In genomic region chr18:23572012-23572411, GRCh38 we compare ENCODE assay signal across 15 cellular contexts. TPM values are rescaled to one million over a fixed set of nuclear protein-coding genes. Genes with fewer than 3 reads are reported as not detected.
A peak's percentile ranks its signal among the peaks of the same experiment; 100 is the strongest.
DNase-seq lines count a peak whose midpoint lies in the region; ATAC-seq and TF ChIP-seq lines count a peak whose summit lies in the region.
"Had no signal": no experiment of that assay in that cellular context is flagged by ENCODE, and none has a peak within 500 bp of the region (broad histone marks: within the 10 kb centered on the region; RNA-seq: fewer than 3 reads in every experiment).

No MANE protein-coding gene starts in this region.

- DNase-seq in left ventricle myocardium inferior (no peak), left cardiac atrium (no peak), natural killer cell (no peak), breast epithelium (ENCODE audit: low spot score in 2 of 2) (no peak), middle frontal gyrus (ENCODE audit: extremely low spot score, low spot score) (no peak), NOMO-1 treated with DMSO at 0.1 percent for 48 hours (lab: John Stamatoyannopoulos, UW; ENCODE audit: unreplicated experiment) (no peak)
- DNase-seq: BE2C, DMS153, EL, NCI-H1092 treated with DMSO at 0.1 percent for 48 hours, NCI-H1694 treated with DMSO at 0.1 percent for 48 hours, NCI-H446, NCI-H748 treated with DMSO at 0.1 percent for 48 hours had no signal

- TF ChIP-seq CTCF in left ventricle myocardium inferior (IDR thresholded peaks at IDR 0.05; ENCODE audit: borderline replicate concordance) (no peak), natural killer cell (IDR thresholded peaks at IDR 0.05) (no peak), breast epithelium (IDR thresholded peaks at IDR 0.05) (no peak)

- ATAC-seq in left cardiac atrium (no peak), natural killer cell (no peak)
- ATAC-seq in activated T-helper 17 cell treated with anti-CD3 and anti-CD28 coated beads, Interleukin-2, amount 50 U/mL, for 72 hours (replicated peaks), result no peak

- intact Hi-C loops in left ventricle myocardium inferior (cut with micrococcal nuclease), result no loop called here
- intact Hi-C loops in left cardiac atrium (cut with DNase I), result no loop called here
- intact Hi-C loops in natural killer cell (cut with micrococcal nuclease), result loop anchor here (5.0 to 10.0 kb wide), 2 partner anchors 70 to 443 kb away; partner anchors contain the start of genes RMC1 and TTC39C
- intact Hi-C loops in breast epithelium (cut with DNase I; ENCODE audit: low total_unique reads), result no loop called here

- peak overlapping the region; percentile 50 for H3K27ac ChIP-seq in left ventricle myocardium inferior (replicated peaks)
- H3K27ac ChIP-seq in breast epithelium, result no peak overlapping the region
- H3K27ac ChIP-seq: KMS-11 had no signal

- H3K27me3 Mint-ChIP-seq in activated T-helper 17 cell treated with anti-CD3 and anti-CD28 coated beads, Interleukin-2, amount 50 U/mL, for 72 hours, result no peaks in the 10 kb centered on the region
- H3K27me3 Mint-ChIP-seq in natural killer cell (ENCODE audit: low read depth in 2 of 2), result no peaks in the 10 kb centered on the region

- H3K4me3 ChIP-seq in left ventricle myocardium inferior (no peak overlapping the region), breast epithelium (no peak overlapping the region)

- TF ChIP-seq POLR2A in breast epithelium (IDR thresholded peaks at IDR 0.05), result no peak

- H3K4me1 Mint-ChIP-seq in activated T-helper 17 cell treated with anti-CD3 and anti-CD28 coated beads, Interleukin-2, amount 50 U/mL, for 72 hours, result peaks cover 23% of the 10 kb centered on the region
- H3K4me1 Mint-ChIP-seq in natural killer cell, result peaks cover 67 to 76% of the 10 kb centered on the region in 2 donors

- H3K36me3 Mint-ChIP-seq in activated T-helper 17 cell treated with anti-CD3 and anti-CD28 coated beads, Interleukin-2, amount 50 U/mL, for 72 hours (ENCODE audit: low read depth), result peaks cover 82% of the 10 kb centered on the region
- peaks cover 22% of the 10 kb centered on the region for H3K36me3 Mint-ChIP-seq in natural killer cell

- H3K4me1 ChIP-seq in left ventricle myocardium inferior, result peaks cover 39% of the 10 kb centered on the region
- H3K4me1 ChIP-seq in breast epithelium, result peaks cover 0 to 3% of the 10 kb centered on the region in 2 donors

- H3K9me3 Mint-ChIP-seq in activated T-helper 17 cell treated with anti-CD3 and anti-CD28 coated beads, Interleukin-2, amount 50 U/mL, for 72 hours, result no peaks in the 10 kb centered on the region
- no peaks in the 10 kb centered on the region for H3K9me3 Mint-ChIP-seq in natural killer cell

- no peaks in the 10 kb centered on the region for H3K9me3 ChIP-seq in left ventricle myocardium inferior (replicated peaks)
- no peaks in the 10 kb centered on the region for H3K9me3 ChIP-seq in breast epithelium
- H3K9me3 ChIP-seq: BE2C had no signal

- no peak overlapping the region for H3K4me3 Mint-ChIP-seq in activated T-helper 17 cell treated with anti-CD3 and anti-CD28 coated beads, Interleukin-2, amount 50 U/mL, for 72 hours
- peak overlapping the region; percentile 61 for H3K4me3 Mint-ChIP-seq in natural killer cell

- H3K27ac Mint-ChIP-seq in activated T-helper 17 cell treated with anti-CD3 and anti-CD28 coated beads, Interleukin-2, amount 50 U/mL, for 72 hours, result peak overlapping the region; percentile 72
- H3K27ac Mint-ChIP-seq in natural killer cell, result peak overlapping the region; percentile 94 to 99

- H3K27me3 ChIP-seq in left ventricle myocardium inferior (ENCODE audit: low read depth) (no peaks in the 10 kb centered on the region), breast epithelium (no peaks in the 10 kb centered on the region)
- H3K27me3 ChIP-seq: BE2C had no signal

- peaks cover 54% of the 10 kb centered on the region for H3K36me3 ChIP-seq in left ventricle myocardium inferior
- no peaks in the 10 kb centered on the region for H3K36me3 ChIP-seq in breast epithelium
- H3K36me3 ChIP-seq: BE2C had no signal

RNA-seq across cellular contexts. Expression of gene NPC1, which starts 14.3 kb away (rescaled TPM):
- 10.3 TPM for total RNA-seq in left ventricle myocardium inferior
- 10 to 100 TPM; 17.1 to 29.7 TPM for total RNA-seq in left cardiac atrium
- total RNA-seq in activated T-helper 17 cell treated with anti-CD3 and anti-CD28 coated beads, Interleukin-2, amount 50 U/mL, for 72 hours, result 10 to 100 TPM; 39.6 to 49.3 TPM
- 100 to 1,000 TPM; 143 to 203 (median 173) TPM for total RNA-seq in natural killer cell
- 100 to 1,000 TPM in 1 of 3 donors, 10 to 100 TPM in 2; 39.5 to 100 (median 81.3) TPM for total RNA-seq in breast epithelium
